Comparison of ENCODE assay signal across 12 cellular contexts in genomic region chr1:181251001-181251712, GRCh38.
A peak's percentile ranks its signal among the peaks of the same experiment; 100 is the strongest.
DNase-seq lines count a peak whose midpoint lies in the region; ATAC-seq and TF ChIP-seq lines count a peak whose summit lies in the region.
"Had no signal": no experiment of that assay in that cellular context is flagged by ENCODE, and none has a peak within 500 bp of the region (broad histone marks: within the 10 kb centered on the region; RNA-seq: fewer than 3 reads in every experiment).

No MANE protein-coding gene starts in this region.

- H3K36me3 ChIP-seq in hepatocyte (replicated peaks; ENCODE audit: insufficient read depth, low read depth) (no peaks in the 10 kb centered on the region), heart left ventricle (no peaks in the 10 kb centered on the region)

- H3K9me3 ChIP-seq in hepatocyte (ENCODE audit: low read depth), result no peaks in the 10 kb centered on the region
- H3K9me3 ChIP-seq in heart left ventricle, result peaks cover 0 to 23% (median 3%) of the 10 kb centered on the region in 12 donors

- CTCF ChIA-PET in WTC11 (lab: Charles Lee), result interaction anchor here (1.2 kb wide), 1 partner anchor 174 kb away, joined by 3 read pairs; no protein-coding TSS in a partner anchor

- intact Hi-C loops in heart left ventricle (cut with DNase I), result no loop called here

- H3K36me3 Mint-ChIP-seq in WTC11, result peaks cover 48% of the 10 kb centered on the region

- peaks cover 59% of the 10 kb centered on the region for H3K9me3 Mint-ChIP-seq in WTC11

- H3K4me3 ChIP-seq in AG09309 (ENCODE audit: control insufficient read depth, low read depth, low read length) (no peak overlapping the region), hepatocyte (no peak overlapping the region), heart left ventricle (no peak overlapping the region)

- H3K4me3 Mint-ChIP-seq in WTC11, result no peak overlapping the region
- H3K4me3 Mint-ChIP-seq: activated naive CD4-positive, alpha-beta T cell treated with anti-CD3 and anti-CD28 coated beads, Interleukin-2, amount 50 U/mL, for 24 hours; CD4-positive, CD25-positive, alpha-beta regulatory T cell; H9 had no signal

- no peaks in the 10 kb centered on the region for H3K9me2 ChIP-seq in hepatocyte (replicated peaks; ENCODE audit: insufficient read depth)

- TF ChIP-seq CTCF in AG09309 (IDR thresholded peaks at IDR 0.05; ENCODE audit: control insufficient read depth, insufficient read depth, low read depth, low read length, missing control alignments) (no peak), WTC11 (IDR thresholded peaks at IDR 0.05) (no peak), hepatocyte (IDR thresholded peaks at IDR 0.05; ENCODE audit: poor library complexity) (no peak), heart left ventricle (IDR thresholded peaks at IDR 0.05) (no peak)

- ATAC-seq in WTC11 (no peak), heart left ventricle (no peak), HG03457 (IDR thresholded peaks at IDR 0.05; ENCODE audit: unreplicated experiment) (no peak)

- H3K27me3 Mint-ChIP-seq in WTC11 (ENCODE audit: low read depth), result peaks cover 4% of the 10 kb centered on the region
- H3K27me3 Mint-ChIP-seq: activated naive CD4-positive, alpha-beta T cell treated with anti-CD3 and anti-CD28 coated beads, Interleukin-2, amount 50 U/mL, for 24 hours had no signal

- POLR2A ChIA-PET in WTC11 (lab: Charles Lee), result no interaction called here

- no peak overlapping the region for H2AFZ ChIP-seq in hepatocyte

- H3K79me2 ChIP-seq in hepatocyte, result no peaks in the 10 kb centered on the region

- H3K4me1 ChIP-seq in hepatocyte (ENCODE audit: insufficient read depth) (peaks cover 8% of the 10 kb centered on the region), heart left ventricle (peaks cover 0 to 3% (median 0%) of the 10 kb centered on the region in 12 donors)

- TF ChIP-seq POLR2A in heart left ventricle (IDR thresholded peaks at IDR 0.05), result no peak

- H3K27ac ChIP-seq in hepatocyte, result no peak overlapping the region
- H3K27ac ChIP-seq in heart left ventricle, result no peak overlapping the region

- 0 out of 2 replicates have a peak overlapping the region, but pooled peaks have one; percentile 17 for H3K27ac Mint-ChIP-seq in WTC11
- H3K27ac Mint-ChIP-seq: activated naive CD4-positive, alpha-beta T cell treated with anti-CD3 and anti-CD28 coated beads, Interleukin-2, amount 50 U/mL, for 24 hours; CD4-positive, CD25-positive, alpha-beta regulatory T cell had no signal

- peaks cover 22% of the 10 kb centered on the region for H3K4me1 Mint-ChIP-seq in WTC11
- H3K4me1 Mint-ChIP-seq: activated naive CD4-positive, alpha-beta T cell treated with anti-CD3 and anti-CD28 coated beads, Interleukin-2, amount 50 U/mL, for 24 hours; CD4-positive, CD25-positive, alpha-beta regulatory T cell had no signal

- 79% methylated on average over 5 of the region's 5 CpGs for WGBS in hepatocyte (ENCODE audit: low lambda C conversion rate, missing lambda C conversion rate)
- WGBS in heart left ventricle, 4 donors, result 51 to 64% (median 55%) methylated on average over 5 of the region's 5 CpGs

- no peaks in the 10 kb centered on the region for H4K20me1 ChIP-seq in hepatocyte (ENCODE audit: insufficient read depth, poor library complexity, severe bottlenecking)

- peak; percentile 23 for DNase-seq in AG09309 (ENCODE audit: low read depth)
- peak; percentile 39 for DNase-seq in LHCN-M2 (ENCODE audit: low read depth)
- no peak for DNase-seq in WTC11 (ENCODE audit: low spot score)
- DNase-seq in hepatocyte (ENCODE audit: low spot score), result peak; percentile 19
- DNase-seq in heart left ventricle, result no peak
- no peak for DNase-seq in activated CD8-positive, alpha-beta memory T cell treated with anti-CD3 and anti-CD28 coated beads for 24 hours
- no peak for DNase-seq in superior temporal gyrus (ENCODE audit: extremely low spot score)
- DNase-seq: CD4-positive, CD25-positive, alpha-beta regulatory T cell; H9; stimulated activated CD4-positive, alpha-beta T cell treated with anti-CD3 and anti-CD28 coated beads, Interleukin-12 subunit alpha, Interleukin-12 subunit beta, amount 100 ng/mL, for 4 hours had no signal

- H3K27me3 ChIP-seq in hepatocyte (no peaks in the 10 kb centered on the region), heart left ventricle (no peaks in the 10 kb centered on the region)

- H3K4me2 ChIP-seq in hepatocyte, result no peak overlapping the region

TF ChIP-seq in WTC11, 78 proteins besides CTCF, POLR2A, EP300 and RAD21:
- TF ChIP-seq CREB1 (CRISPR knock-in tag; IDR thresholded peaks at IDR 0.05), result no peak

Comparison
In these comparisons a context has a peak if more than half of its experiments do, and no peak if none do; other contexts are left out.
1. DNase-seq: peak in AG09309 (single experiment), LHCN-M2 (single experiment) and hepatocyte (single experiment); none in WTC11 (single experiment), heart left ventricle (0 of 5), activated CD8-positive, alpha-beta memory T cell treated with anti-CD3 and anti-CD28 coated beads for 24 hours (single experiment) and superior temporal gyrus (single experiment).